In the genomic region with DNA sequence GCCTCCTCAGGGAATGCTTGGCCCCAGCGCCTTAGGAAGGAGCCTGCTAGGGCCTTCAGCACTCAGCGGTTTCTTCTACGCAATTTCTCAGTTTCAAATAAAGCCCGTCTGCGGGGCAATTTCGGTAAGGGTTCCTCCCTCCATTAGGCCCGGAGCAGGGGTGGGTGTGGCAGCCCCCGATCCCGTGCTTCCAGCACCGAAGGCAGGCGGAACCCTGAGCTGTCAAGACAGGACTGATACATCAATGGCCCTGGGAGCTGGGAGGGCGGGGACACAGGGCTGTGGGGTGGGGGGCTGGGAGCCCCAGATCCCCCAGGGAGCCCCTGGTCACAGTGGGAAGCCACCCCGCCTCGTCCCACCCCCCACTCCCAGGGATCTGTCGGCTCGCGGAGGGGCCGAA, we compare ENCODE assay signal across 13 cellular contexts.
"Had no signal": no experiment of that assay in that cellular context is flagged by ENCODE, and none has a peak within 500 bp of the region (broad histone marks: within the 10 kb centered on the region; RNA-seq: fewer than 3 reads in every experiment).

No MANE protein-coding gene starts in this region.

- DNase-seq: activated naive CD8-positive, alpha-beta T cell treated with anti-CD3 and anti-CD28 coated beads, Interleukin-2, amount 10 ng/mL, durations not matched to agents 7 days and 5 days; body of pancreas; effector memory CD8-positive, alpha-beta T cell; hippocampal formation; natural killer cell; pancreas; stimulated activated CD4-positive, alpha-beta T cell treated with anti-CD3 and anti-CD28 coated beads, Interleukin-12 subunit alpha, Interleukin-12 subunit beta, amount 100 ng/mL, for 4 hours; trophoblast cell had no signal

- H3K4me1 Mint-ChIP-seq: activated CD4-positive, alpha-beta T cell treated with anti-CD3 and anti-CD28 coated beads for 36 hours; activated naive CD8-positive, alpha-beta T cell treated with anti-CD3 and anti-CD28 coated beads, Interleukin-2, amount 10 ng/mL, durations not matched to agents 7 days and 5 days; natural killer cell had no signal

- H3K9me3 Mint-ChIP-seq: activated naive CD8-positive, alpha-beta T cell treated with anti-CD3 and anti-CD28 coated beads, Interleukin-2, amount 10 ng/mL, durations not matched to agents 7 days and 5 days; effector memory CD8-positive, alpha-beta T cell; natural killer cell; stimulated activated naive CD8-positive, alpha-beta T cell treated with anti-CD3 and anti-CD28 coated beads, Interleukin-15, Interleukin-2, amounts not matched to agents 100 ng/mL and 50 ng/mL, for 24 hours had no signal

- H3K27me3 Mint-ChIP-seq: activated CD4-positive, alpha-beta T cell treated with anti-CD3 and anti-CD28 coated beads for 36 hours; activated naive CD8-positive, alpha-beta T cell treated with anti-CD3 and anti-CD28 coated beads, Interleukin-2, amount 10 ng/mL, durations not matched to agents 7 days and 5 days; effector memory CD8-positive, alpha-beta T cell; stimulated activated naive CD8-positive, alpha-beta T cell treated with anti-CD3 and anti-CD28 coated beads, Interleukin-15, Interleukin-2, amounts not matched to agents 100 ng/mL and 50 ng/mL, for 24 hours had no signal

- H3K36me3 Mint-ChIP-seq: natural killer cell had no signal

- H3K4me3 Mint-ChIP-seq: activated CD4-positive, alpha-beta T cell treated with anti-CD3 and anti-CD28 coated beads for 36 hours; activated naive CD8-positive, alpha-beta T cell treated with anti-CD3 and anti-CD28 coated beads, Interleukin-2, amount 10 ng/mL, durations not matched to agents 7 days and 5 days; effector memory CD8-positive, alpha-beta T cell; natural killer cell; stimulated activated naive CD8-positive, alpha-beta T cell treated with anti-CD3 and anti-CD28 coated beads, Interleukin-15, Interleukin-2, amounts not matched to agents 100 ng/mL and 50 ng/mL, for 24 hours had no signal

- H3K9me3 ChIP-seq: body of pancreas, neutrophil, pancreas, vagina had no signal

- ATAC-seq: body of pancreas, pancreas had no signal

- H3K27me3 ChIP-seq: body of pancreas, neutrophil, pancreas, vagina had no signal

- H3K27ac Mint-ChIP-seq: activated CD4-positive, alpha-beta T cell treated with anti-CD3 and anti-CD28 coated beads for 36 hours; activated naive CD8-positive, alpha-beta T cell treated with anti-CD3 and anti-CD28 coated beads, Interleukin-2, amount 10 ng/mL, durations not matched to agents 7 days and 5 days; effector memory CD8-positive, alpha-beta T cell; natural killer cell; stimulated activated naive CD8-positive, alpha-beta T cell treated with anti-CD3 and anti-CD28 coated beads, Interleukin-15, Interleukin-2, amounts not matched to agents 100 ng/mL and 50 ng/mL, for 24 hours had no signal

- H3K27ac ChIP-seq: body of pancreas, neutrophil, pancreas, vagina had no signal

- H3K4me3 ChIP-seq: body of pancreas, lung, pancreas, vagina had no signal

- H3K4me1 ChIP-seq: body of pancreas, pancreas, vagina had no signal
